In genomic region chr22:29872145-29872893, GRCh38 we compare ENCODE assay signal across 1 cellular context.
TF ChIP-seq lines count a peak whose summit lies in the region.

No MANE protein-coding gene starts in this region.

TF ChIP-seq in WTC11, 78 proteins besides CTCF, POLR2A, EP300 and RAD21 (continued from another document):
- no peak for TF ChIP-seq STAT6 (CRISPR knock-in tag; conservative IDR thresholded peaks at IDR 0.05; ENCODE audit: low read depth)
